1 cellular context compared by ENCODE assay signal in genomic region chr3:169966086-169966950, GRCh38.
TF ChIP-seq lines count a peak whose summit lies in the region.

Gene SEC62 (plus strand): TSS chr3:169966807. CDS start chr3:169966823, 16 bp downstream.

TF ChIP-seq in GM12878, 131 proteins besides CTCF, POLR2A, EP300 and RAD21 (continued from another document):
- no peak for TF ChIP-seq ZBTB40 (IDR thresholded peaks at IDR 0.05; ENCODE audit: borderline replicate concordance)
- TF ChIP-seq STAT1 (conservative IDR thresholded peaks at IDR 0.05) = no peak
- TF ChIP-seq CBX5 (IDR thresholded peaks at IDR 0.05; ENCODE audit: low read depth) = peak; percentile 93
